In the genomic region with DNA sequence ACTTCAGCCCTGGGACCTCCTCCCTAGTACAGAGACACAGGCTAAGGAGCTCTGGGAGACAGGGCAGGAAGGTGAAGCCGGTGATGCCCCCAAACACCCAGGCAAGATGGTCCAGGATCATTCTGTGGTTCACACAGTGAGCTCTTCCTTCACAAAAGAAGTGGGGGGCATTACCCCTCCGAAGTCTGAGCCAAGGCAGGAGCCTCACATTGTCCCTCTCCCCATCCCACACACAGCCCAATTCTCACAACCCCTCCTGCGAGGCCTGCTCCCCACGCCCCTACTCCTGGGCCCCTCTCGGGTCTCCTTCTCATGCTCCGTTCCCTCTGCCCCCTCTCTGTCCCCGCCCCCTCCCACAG, we compare ENCODE assay signal across 8 cellular contexts. TPM values are rescaled to one million over a fixed set of nuclear protein-coding genes. Genes with fewer than 3 reads are reported as not detected.
DNase-seq lines count a peak whose midpoint lies in the region; ATAC-seq and TF ChIP-seq lines count a peak whose summit lies in the region.

No MANE protein-coding gene starts in this region.

- H2AFZ ChIP-seq in PC-9, result no peak overlapping the region

- H3K4me1 ChIP-seq in PC-9 (replicated peaks; ENCODE audit: insufficient read depth) (peaks cover 42% of the 10 kb centered on the region), esophagus (ENCODE audit: control insufficient read depth in 2 of 2, insufficient read depth in 2 of 2, low read length in 1 of 2) (peaks cover 32 to 67% of the 10 kb centered on the region in 2 donors)

- no TSS peak for BruUV-seq in PC-9 (replicated peaks; lab: Mats Ljungman, UMichigan)

- POLR2A ChIA-PET in PC-9 (lab: Charles Lee; ENCODE audit: unreplicated experiment), result interaction anchor here (0.7 kb wide), 2 partner anchors 27 to 1439 kb away, joined by 4 read pairs; no protein-coding TSS in a partner anchor

- H3K9me3 ChIP-seq in PC-9 (ENCODE audit: insufficient read depth, low read depth), result no peaks in the 10 kb centered on the region
- no peaks in the 10 kb centered on the region for H3K9me3 ChIP-seq in esophagus (ENCODE audit: control insufficient read depth in 2 of 2, insufficient read depth in 1 of 2, low read depth in 1 of 2, low read length in 1 of 2)

- peak overlapping the region; percentile 53 for H3K4me2 ChIP-seq in PC-9

- peaks cover 12% of the 10 kb centered on the region; the same call in 1 of the 2 replicates for H3F3A ChIP-seq in PC-9 (ENCODE audit: insufficient read depth, low read depth)

- TF ChIP-seq CTCF in GM06990 (IDR thresholded peaks at IDR 0.05; ENCODE audit: insufficient read depth, low read length, poor library complexity, severe bottlenecking) (no peak), PC-9 (conservative IDR thresholded peaks at IDR 0.05) (no peak)

- H3K36me3 ChIP-seq in GM06990 (ENCODE audit: control insufficient read depth, insufficient read depth, low read length) (peaks cover 4% of the 10 kb centered on the region), PC-9 (ENCODE audit: low read depth) (no peaks in the 10 kb centered on the region), esophagus (ENCODE audit: control insufficient read depth in 2 of 2, insufficient read depth in 2 of 2, low read length in 1 of 2) (peaks cover 0 to 8% of the 10 kb centered on the region in 2 donors)

- intact Hi-C loops in PC-9 (cut with micrococcal nuclease; ENCODE audit: unreplicated experiment), result loop anchor here (2.0 kb wide), 1 partner anchor 19 kb away; no protein-coding TSS in a partner anchor

- peaks cover 86% of the 10 kb centered on the region for H3K79me2 ChIP-seq in PC-9 (ENCODE audit: low read depth)

- H3K27me3 ChIP-seq in GM06990 (replicated peaks; ENCODE audit: control insufficient read depth, insufficient read depth, low read length) (no peaks in the 10 kb centered on the region), PC-9 (ENCODE audit: insufficient read depth, low read depth) (no peaks in the 10 kb centered on the region), esophagus (ENCODE audit: control insufficient read depth in 1 of 2, insufficient read depth in 2 of 2, low read length in 2 of 2) (no peaks in the 10 kb centered on the region)

- no peaks in the 10 kb centered on the region for H3K9me2 ChIP-seq in PC-9 (ENCODE audit: insufficient read depth)

- WGBS in esophagus, 2 donors, result 48 to 52% methylated on average over 7 of the region's 7 CpGs

- no peak for ATAC-seq in GM18502 (IDR thresholded peaks at IDR 0.05; ENCODE audit: poor library complexity, unreplicated experiment)

- H3K4me3 ChIP-seq in GM06990 (replicated peaks; ENCODE audit: low read depth, low read length), result peak overlapping the region; percentile 58
- no peak overlapping the region for H3K4me3 ChIP-seq in PC-9
- no peak overlapping the region for H3K4me3 ChIP-seq in esophagus (ENCODE audit: low read depth in 1 of 2, low read length in 2 of 2)

- DNase-seq in GM06990 (ENCODE audit: extremely low read depth, insufficient read length) (no peak), PC-9 (no peak), retina (peak; percentile 15), NCI-H2196 (lab: John Stamatoyannopoulos, UW; ENCODE audit: unreplicated experiment) (no peak), GDM1 (lab: John Stamatoyannopoulos, UW) (no peak), H4 (ENCODE audit: low spot score) (no peak)

- H4K20me1 ChIP-seq in PC-9 (ENCODE audit: insufficient read depth), result peaks cover 96% of the 10 kb centered on the region

- CTCF ChIA-PET in PC-9 (lab: Charles Lee), result interaction anchor here (0.7 kb wide), 1 partner anchor 31 kb away, joined by 18 read pairs; no protein-coding TSS in a partner anchor

- H3K27ac ChIP-seq in PC-9 (no peak overlapping the region), esophagus (ENCODE audit: low read depth in 2 of 2, low read length in 1 of 2) (peak overlapping the region; percentile 71 to 77)

RNA-seq across cellular contexts. Expression of a gene that starts 10.7 kb away (rescaled TPM):
- 25.5 and 33.5 TPM in 2 replicates for total RNA-seq in PC-9 (2021)
- 10 to 100 TPM in 1 of 2 donors, 1 to 10 TPM in 1; 8.5 to 13.5 TPM for polyA plus RNA-seq in esophagus
- 3.9 and 7.9 TPM in 2 replicates for total RNA-seq in H4 (2014; rRNA removed; shearing (Covaris generic))
